3 cellular contexts compared by ENCODE assay signal in genomic region chr15:75716249-75716950, GRCh38. TPM values are rescaled to one million over a fixed set of nuclear protein-coding genes. Genes with fewer than 3 reads are reported as not detected.
"Had no signal": no experiment of that assay in that cellular context is flagged by ENCODE, and none has a peak within 500 bp of the region (broad histone marks: within the 10 kb centered on the region; RNA-seq: fewer than 3 reads in every experiment).

No MANE protein-coding gene starts in this region.

RNA-seq across cellular contexts. Expression of gene CSPG4, which starts 3.8 kb away (rescaled TPM):
- total RNA-seq: activated CD4-positive, alpha-beta T cell treated with anti-CD3 and anti-CD28 coated beads for 36 hours; activated CD8-positive, alpha-beta T cell treated with anti-CD3 and anti-CD28 coated beads, Interleukin-2, amount 10 ng/mL, durations not matched to agents 7 days and 5 days; T-helper 1 cell treated with Interleukin-12 subunit alpha and Interleukin-12 subunit beta and Interleukin-4 antibody, amounts not matched to agents 30 ng/mL and 1 ng/mL, for 36 hours had no signal
